ENCODE assay signal across 12 cellular contexts in genomic region chr5:172731286-172732073, GRCh38. TPM values are rescaled to one million over a fixed set of nuclear protein-coding genes. Genes with fewer than 3 reads are reported as not detected.
DNase-seq lines count a peak whose midpoint lies in the region; ATAC-seq and TF ChIP-seq lines count a peak whose summit lies in the region.
"Had no signal": no experiment of that assay in that cellular context is flagged by ENCODE, and none has a peak within 500 bp of the region (broad histone marks: within the 10 kb centered on the region; RNA-seq: fewer than 3 reads in every experiment).

No MANE protein-coding gene starts in this region.

- peak overlapping the region; percentile 11 for H3K9ac ChIP-seq in mammary epithelial cell (ENCODE audit: insufficient read depth, low read length)

- TF ChIP-seq CTCF in mammary epithelial cell (conservative IDR thresholded peaks at IDR 0.05 in 1 of 2, IDR thresholded peaks at IDR 0.05 in 1 of 2; ENCODE audit: extremely low read depth in 1 of 2, insufficient read depth in 1 of 2, low read depth in 1 of 2, low read length in 2 of 2) (peak in 1 of 2 donors; percentile 4), lower lobe of right lung (IDR thresholded peaks at IDR 0.05) (no peak), transverse colon (IDR thresholded peaks at IDR 0.05) (no peak)

- in situ Hi-C loops in mammary epithelial cell (cut with MboI; ENCODE audit: low sequenced_read_pairs in 2 of 2) (loop anchor here in 1 of 2 donors (5.0 kb wide), 1 partner anchor 41 kb away; the partner anchor contains the start of gene DUSP1), transverse colon (cut with MboI; ENCODE audit: low pct_ligation_motif_present in 1 of 4, low pct_unique_long_range_greater_than_20kb in 1 of 4, low sequenced_read_pairs in 3 of 4) (no loop called here)

- H3K27me3 ChIP-seq in mammary epithelial cell (ENCODE audit: insufficient read depth, low read length): no peaks in the 10 kb centered on the region
- H3K27me3 ChIP-seq in lower lobe of right lung (ENCODE audit: low read depth): no peaks in the 10 kb centered on the region
- H3K27me3 ChIP-seq in transverse colon: no peaks in the 10 kb centered on the region
- H3K27me3 ChIP-seq: SJSA1 had no signal

- DNase-seq in HuH-7.5 (ENCODE audit: low spot score) (peak; percentile 61), mammary epithelial cell (peak; percentile 85), lower lobe of right lung (peak; percentile 75), transverse colon (no peak), SW 1271 (lab: John Stamatoyannopoulos, UW) (no peak), NCI-H187 treated with DMSO at 0.1 percent for 48 hours (lab: John Stamatoyannopoulos, UW) (no peak)
- DNase-seq in activated effector memory CD4-positive, alpha-beta T cell treated with anti-CD3 and anti-CD28 coated beads, Interleukin-2, amount 50 U/mL, for 16 hours: no peak
- DNase-seq: activated CD8-positive, alpha-beta memory T cell treated with anti-CD3 and anti-CD28 coated beads, Interleukin-2, amount 10 ng/mL, durations not matched to agents 7 days and 5 days; left cardiac atrium; NCI-H146; stimulated activated CD4-positive, alpha-beta T cell treated with anti-CD3 and anti-CD28 coated beads, Interleukin-1b, Interleukin-23, amount 100 ng/mL, for 48 hours had no signal

- H4K20me1 ChIP-seq in mammary epithelial cell (ENCODE audit: insufficient read depth, low read length): no peaks in the 10 kb centered on the region

- ATAC-seq in lower lobe of right lung: peak; percentile 60 to 64
- ATAC-seq: activated CD8-positive, alpha-beta memory T cell treated with anti-CD3 and anti-CD28 coated beads, Interleukin-2, amount 10 ng/mL, durations not matched to agents 7 days and 5 days; left cardiac atrium had no signal

- no peak for TF ChIP-seq POLR2A in transverse colon (IDR thresholded peaks at IDR 0.05)

- no peak for TF ChIP-seq EP300 in transverse colon (IDR thresholded peaks at IDR 0.05; ENCODE audit: low read depth)

- no peak overlapping the region for H3K4me2 ChIP-seq in mammary epithelial cell (ENCODE audit: insufficient read depth, low read depth, low read length)

- peaks cover 31% of the 10 kb centered on the region for H3K4me1 ChIP-seq in mammary epithelial cell (ENCODE audit: insufficient read depth, low read length)
- H3K4me1 ChIP-seq in lower lobe of right lung: peaks cover 30% of the 10 kb centered on the region
- H3K4me1 ChIP-seq in transverse colon: peaks cover 15 to 45% (median 21%) of the 10 kb centered on the region in 4 donors

- H3K36me3 ChIP-seq in mammary epithelial cell (ENCODE audit: insufficient read depth, low read length) (no peaks in the 10 kb centered on the region), lower lobe of right lung (no peaks in the 10 kb centered on the region), transverse colon (no peaks in the 10 kb centered on the region)
- H3K36me3 ChIP-seq: SJSA1 had no signal

- H3K79me2 ChIP-seq in mammary epithelial cell (ENCODE audit: insufficient read depth, low read length): no peaks in the 10 kb centered on the region

- H2AFZ ChIP-seq in mammary epithelial cell (ENCODE audit: low read depth, low read length): peak overlapping the region; percentile 18

- dilution Hi-C loops in mammary epithelial cell (cut with HindIII; ENCODE audit: low sequenced_read_pairs): no loop called here

- 53% methylated on average over 16 of the region's 23 CpGs for WGBS in mammary epithelial cell (ENCODE audit: low coverage, missing lambda C conversion rate)
- WGBS in transverse colon (ENCODE audit: low coverage in 1 of 2), 2 donors: 69 to 71% methylated on average over 7 to 23 of the region's 23 CpGs

- no peaks in the 10 kb centered on the region for H3K9me3 ChIP-seq in mammary epithelial cell (replicated peaks; ENCODE audit: insufficient read depth, low read length)
- H3K9me3 ChIP-seq in lower lobe of right lung: no peaks in the 10 kb centered on the region
- no peaks in the 10 kb centered on the region for H3K9me3 ChIP-seq in transverse colon
- H3K9me3 ChIP-seq: SJSA1 had no signal

- CTCF ChIA-PET in mammary epithelial cell (lab: Charles Lee; ENCODE audit: low non-redundant PET): no interaction called here

- BruUV-seq in mammary epithelial cell (replicated peaks; lab: Mats Ljungman, UMichigan): no TSS peak

- intact Hi-C loops in mammary epithelial cell (cut with micrococcal nuclease): loop anchor here (2.0 kb wide), 1 partner anchor 69 kb away; no protein-coding TSS in a partner anchor
- intact Hi-C loops in lower lobe of right lung (cut with DNase I): no loop called here
- intact Hi-C loops in transverse colon (cut with DNase I; ENCODE audit: low total_unique reads): no loop called here

- no peak overlapping the region for H3K4me3 ChIP-seq in mammary epithelial cell (replicated peaks in 1 of 3; ENCODE audit: insufficient read depth in 1 of 3, low read depth in 2 of 3, low read length in 3 of 3)
- H3K4me3 ChIP-seq in lower lobe of right lung: no peak overlapping the region
- H3K4me3 ChIP-seq in transverse colon: no peak overlapping the region
- H3K4me3 ChIP-seq: SJSA1 had no signal

- H3K27ac ChIP-seq in mammary epithelial cell (ENCODE audit: insufficient read depth, low read depth, low read length): peak overlapping the region; percentile 100
- H3K27ac ChIP-seq in lower lobe of right lung: peak overlapping the region; percentile 97
- H3K27ac ChIP-seq in transverse colon: peak overlapping the region in 3 of 4 donors; percentile 88 to 92 (median 91)

RNA-seq across cellular contexts. Expression of gene DUSP1, which starts 39.5 kb away (rescaled TPM):
- total RNA-seq in mammary epithelial cell (10 to 100 TPM; 20.7 to 28.8 TPM), lower lobe of right lung (367 TPM), transverse colon (100 to 1,000 TPM; 469 to 701 (median 567) TPM)
- 19.1 TPM for polyA plus RNA-seq in mammary epithelial cell
- 22.7 TPM for polyA minus RNA-seq in mammary epithelial cell

Comparison
In these comparisons a context has a peak if more than half of its experiments do, and no peak if none do; other contexts are left out.
1. DNase-seq: peak in HuH-7.5 (single experiment), mammary epithelial cell (single experiment) and lower lobe of right lung (single experiment); none in transverse colon (single experiment), SW 1271 (0 of 2), NCI-H187 treated with DMSO at 0.1 percent for 48 hours (single experiment) and activated effector memory CD4-positive, alpha-beta T cell treated with anti-CD3 and anti-CD28 coated beads, Interleukin-2, amount 50 U/mL, for 16 hours (single experiment).
2. RNA of gene DUSP1, which starts 39.5 kb away (total RNA-seq): 469 to 701 TPM in transverse colon and 367 TPM in lower lobe of right lung (single experiment); 20.7 to 28.8 TPM in mammary epithelial cell; every median in the first group is over 10 times any median in the second.
3. Peak in every context shown above with its lines, with median percentiles within 50 percentile points of each other: H3K27ac ChIP-seq.